ENCODE assay signal across 8 cellular contexts in the genomic region with DNA sequence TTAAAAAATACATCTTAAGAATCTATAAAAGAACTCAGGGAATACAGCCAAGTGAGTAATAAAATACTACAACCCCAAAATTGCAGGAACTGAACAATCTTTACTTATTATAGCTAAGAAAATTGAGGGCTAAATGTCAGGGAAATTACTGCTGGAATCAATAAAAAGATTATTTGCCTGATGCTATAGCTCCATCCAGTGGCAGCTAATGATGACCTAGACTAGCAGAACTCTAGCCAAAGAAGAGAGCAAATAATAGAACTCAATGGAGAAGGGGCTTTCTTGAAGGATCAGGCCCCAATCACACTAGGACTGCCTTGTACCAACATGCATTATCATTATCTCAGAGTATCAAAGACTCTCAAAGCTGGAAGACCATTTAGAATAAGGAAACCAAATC.
DNase-seq lines count a peak whose midpoint lies in the region; ATAC-seq, FAIRE-seq and TF ChIP-seq lines count a peak whose summit lies in the region.

No MANE protein-coding gene starts in this region.

- TF ChIP-seq CTCF in A549 (IDR thresholded peaks at IDR 0.05): peak; percentile 48
- peak; percentile 50 for TF ChIP-seq CTCF in GM13976 (IDR thresholded peaks at IDR 0.05; ENCODE audit: borderline replicate concordance, control extremely low read depth, extremely low read depth, insufficient read depth, missing control alignments)

- ATAC-seq in A549 (peak; percentile 64 to 74; a peak in 4 of 6 replicates), esophagus mucosa (peak; percentile 52), HG02885 (IDR thresholded peaks at IDR 0.05; ENCODE audit: poor library complexity, unreplicated experiment) (no peak)

- FAIRE-seq in A549 (lab: Jason Lieb, UNC): no peak

- no peak for TF ChIP-seq EP300 in A549 (IDR thresholded peaks at IDR 0.05)

- no peak overlapping the region for H3K4me3 ChIP-seq in A549

- H3K4me1 ChIP-seq in A549: no peaks in the 10 kb centered on the region

- no peaks in the 10 kb centered on the region for H3K9me3 ChIP-seq in A549

- CTCF ChIA-PET in A549 (lab: Yijun Ruan, JAX): interaction anchor here (0.6 to 1.1 kb wide), 4 partner anchors 12 to 546 kb away, joined by 3 to 5 read pairs (median 4); no protein-coding TSS in a partner anchor

- no peak overlapping the region for H3K4me2 ChIP-seq in A549

- DNase-seq in A549 (ENCODE audit: low read depth in 1 of 2, low spot score in 1 of 2) (peak; percentile 6 to 31), GM13976 (ENCODE audit: low spot score) (peak; percentile 32), NCI-H446 treated with DMSO at 0.1 percent for 48 hours (lab: John Stamatoyannopoulos, UW) (peak; percentile 23), nucleus accumbens (lab: John Stamatoyannopoulos, UW) (no peak), cerebellum (ENCODE audit: low spot score) (no peak)
- no peak for DNase-seq in activated CD4-positive, CD25-positive, alpha-beta regulatory T cell treated with anti-CD3 and anti-CD28 coated beads, Interleukin-2, amount 50 U/mL, for 72 hours

- POLR2A ChIA-PET in A549 (lab: Yijun Ruan, JAX): interaction anchor here (0.5 kb wide), 1 partner anchor 1466 kb away, joined by 4 read pairs; no protein-coding TSS in a partner anchor

- in situ Hi-C loops in GM13976 (cut with MboI; ENCODE audit: low sequenced_read_pairs, unreplicated experiment): no loop called here

- H3K27ac ChIP-seq in A549: no peak overlapping the region

- TF ChIP-seq RAD21 in A549 (conservative IDR thresholded peaks at IDR 0.05 in 1 of 2, IDR thresholded peaks at IDR 0.05 in 1 of 2): peak; percentile 61 to 66

- TF ChIP-seq POLR2A in A549 (IDR thresholded peaks at IDR 0.05; ENCODE audit: low read length): no peak

TF ChIP-seq in A549, 52 proteins besides CTCF, POLR2A, EP300 and RAD21:
- TF ChIP-seq SMC3 (IDR thresholded peaks at IDR 0.05) (peak; percentile 25; the same call in 1 of the 3 replicates), JUN (IDR thresholded peaks at IDR 0.05) (no peak)
TF ChIP-seq in A549: peak in this region for 1.

Comparison
In these comparisons a context has a peak if more than half of its experiments do, and no peak if none do; other contexts are left out.
1. DNase-seq: peak in A549 (2 of 2), GM13976 (single experiment) and NCI-H446 treated with DMSO at 0.1 percent for 48 hours (single experiment); none in nucleus accumbens (0 of 56), cerebellum (single experiment) and activated CD4-positive, CD25-positive, alpha-beta regulatory T cell treated with anti-CD3 and anti-CD28 coated beads, Interleukin-2, amount 50 U/mL, for 72 hours (single experiment).